In genomic region chr19:38658462-38659306, GRCh38 we compare ENCODE assay signal across 8 cellular contexts. TPM values are rescaled to one million over a fixed set of nuclear protein-coding genes. Genes with fewer than 3 reads are reported as not detected.
DNase-seq lines count a peak whose midpoint lies in the region; ATAC-seq, FAIRE-seq and TF ChIP-seq lines count a peak whose summit lies in the region.

No MANE protein-coding gene starts in this region.

- peaks cover 44% of the 10 kb centered on the region for H3K4me1 ChIP-seq in IMR-90 (ENCODE audit: control insufficient read depth, insufficient read depth, low read length)
- H3K4me1 ChIP-seq in right cardiac atrium (ENCODE audit: control insufficient read depth, insufficient read depth, low read length): peaks cover 48% of the 10 kb centered on the region
- H3K4me1 ChIP-seq in small intestine (ENCODE audit: control insufficient read depth in 2 of 2, insufficient read depth in 1 of 2, low read depth in 1 of 2, low read length in 1 of 2): peaks cover 15 to 47% of the 10 kb centered on the region in 2 donors

- peak overlapping the region; percentile 99 for H2AK5ac ChIP-seq in IMR-90 (ENCODE audit: low read depth, low read length)

- H4K91ac ChIP-seq in IMR-90 (ENCODE audit: insufficient read depth, low read depth, low read length): peak overlapping the region; percentile 97

- H2AFZ ChIP-seq in IMR-90 (replicated peaks; ENCODE audit: low read length, poor library complexity): no peak overlapping the region

- peak overlapping the region; percentile 78 to 93 for H4K8ac ChIP-seq in IMR-90 (ENCODE audit: low read depth in 2 of 2, low read length in 2 of 2)

- CTCF ChIA-PET in IMR-90 (lab: Yijun Ruan, JAX): interaction anchor here (0.9 to 1.2 kb wide), 2 partner anchors 23 to 33 kb away, joined by 3 to 4 read pairs; no protein-coding TSS in a partner anchor

- peak overlapping the region; percentile 92 for H4K5ac ChIP-seq in IMR-90 (ENCODE audit: low read depth, low read length)

- TF ChIP-seq RAD21 in IMR-90 (IDR thresholded peaks at IDR 0.05; ENCODE audit: low read length): peak; percentile 30; the same call in 1 of the 2 replicates

- TF ChIP-seq POLR2A in IMR-90 (IDR thresholded peaks at IDR 0.05; ENCODE audit: low read depth, low read length): peak; percentile 74; the same call in 1 of the 2 replicates

- H3K4me2 ChIP-seq in IMR-90 (ENCODE audit: low read depth, low read length): peak overlapping the region; percentile 70

- peak overlapping the region; percentile 95 for H2BK20ac ChIP-seq in IMR-90 (ENCODE audit: low read depth, low read length)

- H3K23ac ChIP-seq in IMR-90 (ENCODE audit: low read depth, low read length): peak overlapping the region; percentile 92

- intact Hi-C loops in IMR-90 (cut with micrococcal nuclease): loop anchor here (1.0 to 5.0 kb wide), 2 partner anchors 9 to 174 kb away; partner anchors contain the start of gene ECH1
- intact Hi-C loops in right cardiac atrium (cut with DNase I): loop anchor here in 2 of 4 donors (5.0 to 10.0 kb wide), 2 partner anchors 56 to 64 kb away; no protein-coding TSS in a partner anchor
- intact Hi-C loops in posterior vena cava (cut with DNase I): loop anchor here (5.0 kb wide), 1 partner anchor 34 kb away; no protein-coding TSS in a partner anchor

- TF ChIP-seq CTCF in AG09309 (IDR thresholded peaks at IDR 0.05; ENCODE audit: control insufficient read depth, insufficient read depth, low read depth, low read length, missing control alignments) (no peak), IMR-90 (conservative IDR thresholded peaks at IDR 0.05; ENCODE audit: low read depth, low read length) (no peak)

- H3K14ac ChIP-seq in IMR-90 (replicated peaks; ENCODE audit: low read depth, low read length): peak overlapping the region; percentile 98

- H3K36me3 ChIP-seq in IMR-90 (ENCODE audit: control insufficient read depth, insufficient read depth, low read length) (peaks cover 19% of the 10 kb centered on the region), small intestine (ENCODE audit: control insufficient read depth in 2 of 2, insufficient read depth in 2 of 2, low read length in 2 of 2) (peaks cover 0 to 5% of the 10 kb centered on the region in 2 donors)

- H2BK5ac ChIP-seq in IMR-90 (ENCODE audit: low read depth, low read length, poor library complexity, severe bottlenecking): peak overlapping the region; percentile 99

- peak overlapping the region; percentile 96; the same call in 2 of the 3 replicates for H2BK15ac ChIP-seq in IMR-90 (ENCODE audit: low read depth, low read length)

- H3K4me3 ChIP-seq in AG09309 (ENCODE audit: control insufficient read depth, low read depth, low read length) (no peak overlapping the region; the same call in 1 of the 2 replicates), IMR-90 (ENCODE audit: insufficient read depth, low read depth, low read length) (peak overlapping the region; percentile 17; the same call in 1 of the 2 replicates), right cardiac atrium (ENCODE audit: low read length) (no peak overlapping the region), small intestine (ENCODE audit: low read depth in 1 of 2, low read length in 2 of 2) (no peak overlapping the region)

- H3K9ac ChIP-seq in IMR-90 (ENCODE audit: low read depth, low read length): peak overlapping the region; percentile 76

- ATAC-seq in IMR-90 (ENCODE audit: low read depth): peak; percentile 67
- ATAC-seq in right cardiac atrium: peak; percentile 73 to 84

- H3K18ac ChIP-seq in IMR-90 (ENCODE audit: low read depth, low read length): peak overlapping the region; percentile 90

- TSS peak; percentile 25 for BruUV-seq in IMR-90 (replicated peaks; lab: Mats Ljungman, UMichigan)

- H3K27ac ChIP-seq in IMR-90 (ENCODE audit: insufficient read depth, low read length): peak overlapping the region; percentile 97
- H3K27ac ChIP-seq in right cardiac atrium (ENCODE audit: low read length): peak overlapping the region; percentile 81
- H3K27ac ChIP-seq in small intestine (ENCODE audit: low read depth in 1 of 2, low read length in 1 of 2): peak overlapping the region; percentile 34 to 91

- peaks cover 34% of the 10 kb centered on the region for H3K9me1 ChIP-seq in IMR-90 (ENCODE audit: insufficient read depth, low read length)

- H2BK120ac ChIP-seq in IMR-90 (ENCODE audit: low read depth, low read length): peak overlapping the region; percentile 99

- DNase-seq in AG09309 (ENCODE audit: low read depth): peak; percentile 99
- DNase-seq in IMR-90: peak; percentile 100
- DNase-seq in amniotic stem cell (lab: John Stamatoyannopoulos, UW): peak; percentile 84
- DNase-seq in right cardiac atrium: peak in 1 of 3 donors; percentile 59
- DNase-seq in small intestine: peak; percentile 91
- no peak for DNase-seq in posterior vena cava (ENCODE audit: low spot score)
- no peak for DNase-seq in NCI-H1436 (lab: John Stamatoyannopoulos, UW)
- DNase-seq in activated CD8-positive, alpha-beta memory T cell treated with anti-CD3 and anti-CD28 coated beads, Interleukin-2, amount 50 U/mL, for 4 hours: no peak

- peaks cover 0 to 56% of the 10 kb centered on the region in 2 experiments; a peak in 2 of 4 replicates for H3K79me1 ChIP-seq in IMR-90 (ENCODE audit: low read depth in 1 of 2, low read length in 2 of 2)

- no peak for FAIRE-seq in small intestine (lab: Jason Lieb, UNC)

- H3K27me3 ChIP-seq in IMR-90 (ENCODE audit: control insufficient read depth, insufficient read depth, low read length) (no peaks in the 10 kb centered on the region), right cardiac atrium (ENCODE audit: control insufficient read depth, insufficient read depth) (no peaks in the 10 kb centered on the region), small intestine (ENCODE audit: control insufficient read depth in 2 of 2, insufficient read depth in 2 of 2, low read length in 2 of 2) (no peaks in the 10 kb centered on the region)

- WGBS in IMR-90 (ENCODE audit: extremely low coverage in 2 of 2, insufficient read length in 1 of 2), 2 experiments: 0% methylated on average over 2 of the region's 15 CpGs; no CpG with 5 or more reads in 1 of the 2 experiments
- WGBS in right cardiac atrium: 29% methylated on average over 15 of the region's 15 CpGs
- 20 to 38% (median 26%) methylated on average over 15 of the region's 15 CpGs for WGBS in small intestine, 3 donors

- no peaks in the 10 kb centered on the region for H3K9me3 ChIP-seq in IMR-90 (ENCODE audit: control insufficient read depth, insufficient read depth, low read length)
- H3K9me3 ChIP-seq in right cardiac atrium (ENCODE audit: control insufficient read depth, low read length): no peaks in the 10 kb centered on the region
- no peaks in the 10 kb centered on the region for H3K9me3 ChIP-seq in small intestine (ENCODE audit: control insufficient read depth, low read depth)

- H3K56ac ChIP-seq in IMR-90 (ENCODE audit: extremely low read depth, insufficient read depth, low read length): peak overlapping the region; percentile 95

- peak overlapping the region; percentile 71 for H2AK9ac ChIP-seq in IMR-90 (replicated peaks; ENCODE audit: low read depth, low read length, poor library complexity)

- peak overlapping the region; percentile 99 for H3K4ac ChIP-seq in IMR-90 (ENCODE audit: low read depth, low read length)

- dilution Hi-C loops in IMR-90 (cut with HindIII; ENCODE audit: low sequenced_read_pairs, unreplicated experiment): no loop called here

- H4K20me1 ChIP-seq in IMR-90 (ENCODE audit: insufficient read depth, low read length): peaks cover 46% of the 10 kb centered on the region

- in situ Hi-C loops in IMR-90 (cut with MboI; ENCODE audit: low sequenced_read_pairs): no loop called here

- POLR2A ChIA-PET in IMR-90 (lab: Charles Lee; ENCODE audit: unreplicated experiment): interaction anchor here (0.6 to 1.9 kb wide), 3 partner anchors 11 to 35 kb away, joined by 3 to 17 read pairs (median 6); no protein-coding TSS in a partner anchor

TF ChIP-seq in IMR-90, 13 proteins besides CTCF, POLR2A, EP300 and RAD21:
- TF ChIP-seq BHLHE40 (IDR thresholded peaks at IDR 0.05; ENCODE audit: low read depth, low read length) (peak; percentile 38; the same call in 1 of the 2 replicates), FOS (IDR thresholded peaks at IDR 0.05; ENCODE audit: low read depth, low read length) (peak; percentile 83), USF2 (IDR thresholded peaks at IDR 0.05; ENCODE audit: low read depth, low read length) (no peak), SMC3 (IDR thresholded peaks at IDR 0.05; ENCODE audit: low read depth, low read length) (peak; percentile 7; the same call in 1 of the 2 replicates)
TF ChIP-seq in IMR-90: peak in this region for 3.

RNA-seq across cellular contexts. Expression of gene ACTN4, which starts 11.2 kb away (rescaled TPM):
- total RNA-seq in IMR-90 (2012; rRNA removed): 614 and 659 TPM in 2 replicates
- polyA plus RNA-seq in IMR-90 (2012; rRNA removed): 497 and 541 TPM in 2 replicates
- 291 and 549 TPM in 2 replicates for polyA plus RNA-seq in IMR-90 (2012; cell fraction: cytosol; rRNA removed)
- polyA plus RNA-seq in IMR-90 (2012; cell fraction: nucleus; rRNA removed; ENCODE audit: low replicate concordance): 608 and 1,383 TPM in 2 replicates
- 100 to 1,000 TPM; 116 to 226 (median 122) TPM for total RNA-seq in right cardiac atrium
- 87.4 TPM for polyA plus RNA-seq in right cardiac atrium
- 100 to 1,000 TPM; 188 to 326 (median 291) TPM for polyA plus RNA-seq in small intestine
- 100 to 1,000 TPM; 661 to 878 TPM for total RNA-seq in posterior vena cava

RNA-seq across cellular contexts. Expression of gene EIF3K, which starts 39.7 kb away (rescaled TPM):
- total RNA-seq in IMR-90 (2012; rRNA removed): 965 and 1,137 TPM in 2 replicates
- polyA plus RNA-seq in IMR-90 (2012; rRNA removed): 524 and 575 TPM in 2 replicates
- polyA plus RNA-seq in IMR-90 (2012; cell fraction: cytosol; rRNA removed): 561 and 960 TPM in 2 replicates
- polyA plus RNA-seq in IMR-90 (2012; cell fraction: nucleus; rRNA removed; ENCODE audit: low replicate concordance): 263 and 486 TPM in 2 replicates
- 100 to 1,000 TPM; 477 to 576 (median 534) TPM for total RNA-seq in right cardiac atrium
- polyA plus RNA-seq in right cardiac atrium: 829 TPM
- 100 to 1,000 TPM; 619 to 710 (median 633) TPM for polyA plus RNA-seq in small intestine
- 100 to 1,000 TPM; 170 to 191 TPM for total RNA-seq in posterior vena cava

RNA-seq across cellular contexts. Expression of gene MAP4K1, which starts 40.9 kb away (rescaled TPM):
- total RNA-seq in IMR-90 (2012; rRNA removed): not detected in 2 replicates
- polyA plus RNA-seq in IMR-90 (2012; rRNA removed): 0.16 and 0.22 TPM in 2 replicates
- 0.04 and 0.38 TPM in 2 replicates for polyA plus RNA-seq in IMR-90 (2012; cell fraction: cytosol; rRNA removed)
- polyA plus RNA-seq in IMR-90 (2012; cell fraction: nucleus; rRNA removed; ENCODE audit: low replicate concordance): 1.5 and 1.7 TPM in 2 replicates
- total RNA-seq in right cardiac atrium: 1 to 10 TPM; 1.0 to 4.4 (median 3.0) TPM
- polyA plus RNA-seq in right cardiac atrium: 0.88 TPM
- polyA plus RNA-seq in small intestine: 10 to 100 TPM in 1 of 3 donors, 1 to 10 TPM in 1, under 1 TPM in 1; 0.45 to 10.8 (median 4.0) TPM
- 1 to 10 TPM; 2.7 to 5.5 TPM for total RNA-seq in posterior vena cava

Comparison
In these comparisons a context has a peak if more than half of its experiments do, and no peak if none do; other contexts are left out.
1. DNase-seq: peak in AG09309 (single experiment), IMR-90 (single experiment), amniotic stem cell (single experiment) and small intestine (single experiment); none in posterior vena cava (single experiment), NCI-H1436 (single experiment) and activated CD8-positive, alpha-beta memory T cell treated with anti-CD3 and anti-CD28 coated beads, Interleukin-2, amount 50 U/mL, for 4 hours (single experiment).
2. Peak in every context shown above with its lines, with median percentiles within 50 percentile points of each other: H3K27ac ChIP-seq.